ENCODE assay signal across 9 cellular contexts in genomic region chr4:20684852-20685763, GRCh38. TPM values are rescaled to one million over a fixed set of nuclear protein-coding genes. Genes with fewer than 3 reads are reported as not detected.
DNase-seq lines count a peak whose midpoint lies in the region; ATAC-seq and TF ChIP-seq lines count a peak whose summit lies in the region.
"Had no signal": no experiment of that assay in that cellular context is flagged by ENCODE, and none has a peak within 500 bp of the region (broad histone marks: within the 10 kb centered on the region; RNA-seq: fewer than 3 reads in every experiment).

No MANE protein-coding gene starts in this region.

- DNase-seq in BJ (ENCODE audit: low read depth) (no peak), GM23248 (peak; percentile 61), esophagus muscularis mucosa (ENCODE audit: extremely low spot score) (no peak), putamen (ENCODE audit: low spot score) (peak; percentile 26), NCI-H524 treated with DMSO at 0.1 percent for 48 hours (lab: John Stamatoyannopoulos, UW) (no peak), UCSD-AML1 (lab: John Stamatoyannopoulos, UW; ENCODE audit: unreplicated experiment) (no peak)

- POLR2A ChIA-PET in BJ (lab: Charles Lee), result no interaction called here

- 15% methylated on average over 6 of the region's 6 CpGs for WGBS in GM23248 (ENCODE audit: low coverage in 1 of 2, low lambda C conversion rate in 2 of 2, missing lambda C conversion rate in 2 of 2), 2 experiments
- WGBS in esophagus muscularis mucosa, result 34% methylated on average over 6 of the region's 6 CpGs

- ATAC-seq in GM21360 (IDR thresholded peaks at IDR 0.05; ENCODE audit: unreplicated experiment), result no peak

- H3K27ac ChIP-seq in GM23248 (no peak overlapping the region), OCI-LY1 (ENCODE audit: low read depth, low read length, poor library complexity, severe bottlenecking) (no peak overlapping the region), esophagus muscularis mucosa (replicated peaks in 1 of 4) (no peak overlapping the region)
- H3K27ac ChIP-seq: epithelial cell of prostate had no signal

- TF ChIP-seq CTCF in BJ (IDR thresholded peaks at IDR 0.05; ENCODE audit: insufficient read depth, low read depth, low read length) (peak; percentile 47), OCI-LY1 (IDR thresholded peaks at IDR 0.05; ENCODE audit: low read length) (peak; percentile 37), esophagus muscularis mucosa (IDR thresholded peaks at IDR 0.05) (peak; percentile 54 to 67 (median 65))

- CTCF ChIA-PET in BJ (lab: Yijun Ruan, JAX), result interaction anchor here (0.7 to 3.0 kb wide), 14 partner anchors 9 to 1998 kb away, joined by 3 to 20 read pairs (median 4); partner anchors contain the start of gene PACRGL

- no peaks in the 10 kb centered on the region for H3K9me2 ChIP-seq in GM23248 (ENCODE audit: insufficient read depth)
- H3K9me2 ChIP-seq in OCI-LY1 (ENCODE audit: low read depth, low read length), result no peaks in the 10 kb centered on the region

- peaks cover 2% of the 10 kb centered on the region for H3K27me3 ChIP-seq in BJ (ENCODE audit: control insufficient read depth, insufficient read depth, low read length)
- no peaks in the 10 kb centered on the region for H3K27me3 ChIP-seq in GM23248 (replicated peaks; ENCODE audit: insufficient read depth)
- H3K27me3 ChIP-seq in OCI-LY1 (ENCODE audit: insufficient read depth, low read length), result no peaks in the 10 kb centered on the region
- H3K27me3 ChIP-seq in esophagus muscularis mucosa, result no peaks in the 10 kb centered on the region

- H3K79me2 ChIP-seq in GM23248 (ENCODE audit: insufficient read depth) (no peaks in the 10 kb centered on the region), OCI-LY1 (ENCODE audit: insufficient read depth, low read length) (no peaks in the 10 kb centered on the region)

- in situ Hi-C loops in GM23248 (cut with MboI), result loop anchor here (25.0 kb wide), 3 partner anchors 248 to 1998 kb away; no protein-coding TSS in a partner anchor

- H3K4me1 ChIP-seq in GM23248 (ENCODE audit: insufficient read depth), result peaks cover 6% of the 10 kb centered on the region
- H3K4me1 ChIP-seq in OCI-LY1 (ENCODE audit: insufficient read depth, low read length, severe bottlenecking), result no peaks in the 10 kb centered on the region
- peaks cover 0 to 30% (median 25%) of the 10 kb centered on the region in 4 donors for H3K4me1 ChIP-seq in esophagus muscularis mucosa

- H3K9ac ChIP-seq in GM23248 (no peak overlapping the region), OCI-LY1 (ENCODE audit: low read length) (no peak overlapping the region)

- H2AFZ ChIP-seq in GM23248, result no peak overlapping the region
- H2AFZ ChIP-seq in OCI-LY1 (ENCODE audit: low read length), result no peak overlapping the region

- no peaks in the 10 kb centered on the region for H3K9me3 ChIP-seq in GM23248 (ENCODE audit: low read depth)
- H3K9me3 ChIP-seq in OCI-LY1 (ENCODE audit: low read length), result no peaks in the 10 kb centered on the region
- H3K9me3 ChIP-seq in esophagus muscularis mucosa, result no peaks in the 10 kb centered on the region

- no peak for TF ChIP-seq POLR2A in esophagus muscularis mucosa (IDR thresholded peaks at IDR 0.05; ENCODE audit: low read depth)

- intact Hi-C loops in esophagus muscularis mucosa (cut with DNase I), result loop anchor here (5.0 to 10.0 kb wide), 3 partner anchors 140 to 1463 kb away; no protein-coding TSS in a partner anchor

- H3F3A ChIP-seq in GM23248 (ENCODE audit: insufficient read depth) (peaks cover 6% of the 10 kb centered on the region; the same call in 1 of the 2 replicates), OCI-LY1 (ENCODE audit: insufficient read depth, low read length) (no peaks in the 10 kb centered on the region)

- H3K4me2 ChIP-seq in GM23248 (ENCODE audit: unreplicated experiment) (no peak overlapping the region), OCI-LY1 (ENCODE audit: low read length) (no peak overlapping the region)

- H3K4me3 ChIP-seq in BJ (ENCODE audit: low read depth, low read length) (no peak overlapping the region), GM23248 (no peak overlapping the region), OCI-LY1 (ENCODE audit: low read depth, low read length, poor library complexity, severe bottlenecking) (no peak overlapping the region), esophagus muscularis mucosa (no peak overlapping the region)

- TF ChIP-seq EP300 in esophagus muscularis mucosa (IDR thresholded peaks at IDR 0.05), result no peak

- H4K20me1 ChIP-seq in GM23248 (ENCODE audit: insufficient read depth) (no peaks in the 10 kb centered on the region), OCI-LY1 (ENCODE audit: insufficient read depth, low read length) (no peaks in the 10 kb centered on the region)

- no peaks in the 10 kb centered on the region for H3K36me3 ChIP-seq in BJ (ENCODE audit: control insufficient read depth, insufficient read depth, low read length)
- no peaks in the 10 kb centered on the region for H3K36me3 ChIP-seq in GM23248 (ENCODE audit: low read depth)
- no peaks in the 10 kb centered on the region for H3K36me3 ChIP-seq in OCI-LY1 (ENCODE audit: insufficient read depth, low read length)
- H3K36me3 ChIP-seq in esophagus muscularis mucosa, result no peaks in the 10 kb centered on the region

RNA-seq across cellular contexts. Expression of gene PACRGL, which starts 15.2 kb away (rescaled TPM):
- polyA plus RNA-seq in BJ (2011; rRNA removed) (6.6 and 13.8 TPM in 2 replicates), GM23248 (2016; fragmentation: Nextera tagmentation; extraction: Ambion mirVana) (10.8 and 11.3 TPM in 2 replicates)
- 5.2 and 6.2 TPM in 2 replicates for polyA minus RNA-seq in BJ (2011; rRNA and poly(A)+ RNA removed)
- total RNA-seq in GM23248 (2014; rRNA removed; shearing (Covaris generic)), result 24.6 and 27.4 TPM in 2 replicates
- 10 to 100 TPM; 22.1 to 28.8 (median 25.5) TPM for total RNA-seq in esophagus muscularis mucosa

Comparison
In these comparisons a context has a peak if more than half of its experiments do, and no peak if none do; other contexts are left out.
1. DNase-seq: peak in GM23248 (single experiment) and putamen (single experiment); none in BJ (single experiment), esophagus muscularis mucosa (single experiment), NCI-H524 treated with DMSO at 0.1 percent for 48 hours (single experiment) and UCSD-AML1 (single experiment).
2. Peak in every context shown above with its lines, with median percentiles within 50 percentile points of each other: CTCF ChIP-seq.